11 cellular contexts compared by ENCODE assay signal in the genomic region with DNA sequence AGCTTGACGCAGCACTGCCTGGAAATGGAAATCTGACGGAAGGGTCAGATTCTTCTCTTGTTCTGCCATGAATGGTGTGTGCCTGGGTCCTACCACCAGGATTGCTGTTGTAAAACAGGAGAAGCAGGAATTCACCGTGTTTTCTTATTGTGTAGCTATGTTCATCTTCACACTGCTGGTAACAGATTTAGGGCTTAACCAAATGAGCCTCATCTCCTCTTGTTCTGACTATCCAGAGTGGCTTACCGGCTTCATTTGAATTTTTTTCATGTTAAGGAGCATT.
DNase-seq lines count a peak whose midpoint lies in the region; ATAC-seq and TF ChIP-seq lines count a peak whose summit lies in the region.
"Had no signal": no experiment of that assay in that cellular context is flagged by ENCODE, and none has a peak within 500 bp of the region (broad histone marks: within the 10 kb centered on the region; RNA-seq: fewer than 3 reads in every experiment).

No MANE protein-coding gene starts in this region.

- no peaks in the 10 kb centered on the region for H3K9me2 ChIP-seq in MM.1S (replicated peaks; ENCODE audit: insufficient read depth, low read length)
- H3K9me2 ChIP-seq in OCI-LY7 (ENCODE audit: insufficient read depth, low read length) = no peaks in the 10 kb centered on the region

- H3K27ac ChIP-seq in MM.1S (ENCODE audit: low read length) (no peak overlapping the region), OCI-LY7 (ENCODE audit: low read depth, low read length, poor library complexity, severe bottlenecking) (no peak overlapping the region)
- H3K27ac ChIP-seq: parathyroid adenoma had no signal

- DNase-seq in activated naive CD4-positive, alpha-beta T cell treated with anti-CD3 and anti-CD28 coated beads, Interleukin-2, amount 50 U/mL, for 72 hours (ENCODE audit: low spot score in 2 of 2) = no peak
- DNase-seq in activated naive CD4-positive, alpha-beta T cell (lab: John Stamatoyannopoulos, UW) = no peak
- DNase-seq in MM.1S (no peak), chondrocyte (ENCODE audit: low spot score) (no peak), OCI-LY7 (ENCODE audit: low spot score) (no peak)
- no peak for DNase-seq in stimulated activated naive B cell treated with anti-CD40 and anti-IgM and Interleukin-4, amounts not matched to agents 10 μg/mL and 1 μg/mL and 100 μg/mL, for 72 hours
- DNase-seq: aorta had no signal

- ATAC-seq in activated naive CD4-positive, alpha-beta T cell treated with anti-CD3 and anti-CD28 coated beads, Interleukin-2, amount 50 U/mL, for 72 hours = no peak
- no peak for ATAC-seq in stimulated activated naive B cell treated with anti-CD40 and anti-IgM and Interleukin-4, amounts not matched to agents 10 μg/mL and 1 μg/mL and 100 μg/mL, for 72 hours (replicated peaks)
- no peak for ATAC-seq in GM19397 (IDR thresholded peaks at IDR 0.05; ENCODE audit: unreplicated experiment)
- ATAC-seq in GM18873 (IDR thresholded peaks at IDR 0.05; ENCODE audit: low FRiP score, unreplicated experiment) = no peak

- no peaks in the 10 kb centered on the region for H3K9me3 ChIP-seq in MM.1S (replicated peaks; ENCODE audit: insufficient read depth, low read length)
- H3K9me3 ChIP-seq in OCI-LY7 (ENCODE audit: low read length) = no peaks in the 10 kb centered on the region

- H3K9me3 Mint-ChIP-seq in activated naive CD4-positive, alpha-beta T cell treated with anti-CD3 and anti-CD28 coated beads, Interleukin-2, amount 50 U/mL, for 72 hours = no peaks in the 10 kb centered on the region
- H3K9me3 Mint-ChIP-seq in chondrocyte (ENCODE audit: low read depth) = no peaks in the 10 kb centered on the region
- H3K9me3 Mint-ChIP-seq in stimulated activated naive B cell treated with anti-CD40 and anti-IgM and Interleukin-4, amounts not matched to agents 10 μg/mL and 1 μg/mL and 100 μg/mL, for 72 hours = no peaks in the 10 kb centered on the region

- H3K27me3 Mint-ChIP-seq in chondrocyte (ENCODE audit: low read depth) = no peaks in the 10 kb centered on the region
- H3K27me3 Mint-ChIP-seq in stimulated activated naive B cell treated with anti-CD40 and anti-IgM and Interleukin-4, amounts not matched to agents 10 μg/mL and 1 μg/mL and 100 μg/mL, for 72 hours = no peaks in the 10 kb centered on the region
- H3K27me3 Mint-ChIP-seq: B cell had no signal

- no peaks in the 10 kb centered on the region for H4K20me1 ChIP-seq in MM.1S (ENCODE audit: insufficient read depth, low read length)
- no peaks in the 10 kb centered on the region for H4K20me1 ChIP-seq in OCI-LY7 (ENCODE audit: insufficient read depth, low read length)

- H3F3A ChIP-seq in MM.1S (ENCODE audit: insufficient read depth, low read length) = no peaks in the 10 kb centered on the region; the same call in 1 of the 2 replicates

- peak overlapping the region; percentile 90 to 98 for H3K27ac Mint-ChIP-seq in activated naive CD4-positive, alpha-beta T cell treated with anti-CD3 and anti-CD28 coated beads, Interleukin-2, amount 50 U/mL, for 72 hours
- no peak overlapping the region for H3K27ac Mint-ChIP-seq in chondrocyte (ENCODE audit: unreplicated experiment)
- H3K27ac Mint-ChIP-seq in stimulated activated naive B cell treated with anti-CD40 and anti-IgM and Interleukin-4, amounts not matched to agents 10 μg/mL and 1 μg/mL and 100 μg/mL, for 72 hours = peak overlapping the region; percentile 9

- H3K4me1 Mint-ChIP-seq in chondrocyte (ENCODE audit: low read depth) = peaks cover 48% of the 10 kb centered on the region
- H3K4me1 Mint-ChIP-seq in stimulated activated naive B cell treated with anti-CD40 and anti-IgM and Interleukin-4, amounts not matched to agents 10 μg/mL and 1 μg/mL and 100 μg/mL, for 72 hours = peaks cover 18 to 38% of the 10 kb centered on the region in 2 donors

- H3K4me3 ChIP-seq in MM.1S (ENCODE audit: low read length) (no peak overlapping the region), OCI-LY7 (ENCODE audit: low read depth, low read length, poor library complexity, severe bottlenecking) (no peak overlapping the region)

- 0 out of 2 replicates have a peak, but pooled peaks have one; percentile 4 for TF ChIP-seq CTCF in MM.1S (IDR thresholded peaks at IDR 0.05; ENCODE audit: low read length)
- peak; percentile 60 for TF ChIP-seq CTCF in chondrocyte (IDR thresholded peaks at IDR 0.05)
- no peak for TF ChIP-seq CTCF in OCI-LY7 (conservative IDR thresholded peaks at IDR 0.05; ENCODE audit: low read length)

- H3K9ac ChIP-seq in MM.1S (ENCODE audit: low read length) = no peak overlapping the region
- H3K9ac ChIP-seq: parathyroid adenoma had no signal

- BruUV-seq in OCI-LY7 (replicated peaks; lab: Mats Ljungman, UMichigan) = no TSS peak

- POLR2A ChIA-PET in OCI-LY7 (lab: Charles Lee) = interaction anchor here (0.7 kb wide), 1 partner anchor 110 kb away, joined by 3 read pairs; no protein-coding TSS in a partner anchor

- CTCF ChIA-PET in OCI-LY7 (lab: Charles Lee; ENCODE audit: unreplicated experiment) = no interaction called here

- no peak overlapping the region for H3K4me2 ChIP-seq in MM.1S (ENCODE audit: low read depth, low read length)
- H3K4me2 ChIP-seq in OCI-LY7 (ENCODE audit: low read length) = no peak overlapping the region

- intact Hi-C loops in OCI-LY7 (cut with micrococcal nuclease; ENCODE audit: unreplicated experiment) = no loop called here

- H3K27me3 ChIP-seq in MM.1S (replicated peaks; ENCODE audit: insufficient read depth, low read length) = no peaks in the 10 kb centered on the region

- H3K36me3 ChIP-seq in MM.1S (replicated peaks; ENCODE audit: insufficient read depth, low read length) = no peaks in the 10 kb centered on the region; the same call in 1 of the 2 replicates
- H3K36me3 ChIP-seq in OCI-LY7 (ENCODE audit: insufficient read depth, low read length) = peaks cover 39% of the 10 kb centered on the region

- H3K79me2 ChIP-seq in MM.1S (ENCODE audit: low read length) = peaks cover under 1% of the 10 kb centered on the region; the same call in 1 of the 2 replicates
- H3K79me2 ChIP-seq in OCI-LY7 (ENCODE audit: insufficient read depth, low read depth, low read length) = no peaks in the 10 kb centered on the region
- H3K79me2 ChIP-seq: parathyroid adenoma had no signal

- peaks cover 63 to 81% of the 10 kb centered on the region in 2 donors for H3K36me3 Mint-ChIP-seq in activated naive CD4-positive, alpha-beta T cell treated with anti-CD3 and anti-CD28 coated beads, Interleukin-2, amount 50 U/mL, for 72 hours
- H3K36me3 Mint-ChIP-seq in chondrocyte (ENCODE audit: low read depth) = peaks cover 26% of the 10 kb centered on the region
- peaks cover 58 to 77% of the 10 kb centered on the region in 2 donors for H3K36me3 Mint-ChIP-seq in stimulated activated naive B cell treated with anti-CD40 and anti-IgM and Interleukin-4, amounts not matched to agents 10 μg/mL and 1 μg/mL and 100 μg/mL, for 72 hours

- H3K4me3 Mint-ChIP-seq in chondrocyte (ENCODE audit: unreplicated experiment) = no peak overlapping the region
- H3K4me3 Mint-ChIP-seq in stimulated activated naive B cell treated with anti-CD40 and anti-IgM and Interleukin-4, amounts not matched to agents 10 μg/mL and 1 μg/mL and 100 μg/mL, for 72 hours = no peak overlapping the region
- H3K4me3 Mint-ChIP-seq: B cell had no signal

- no peak overlapping the region for H2AFZ ChIP-seq in MM.1S (ENCODE audit: low read length)
- H2AFZ ChIP-seq in OCI-LY7 (ENCODE audit: low read length) = no peak overlapping the region
- H2AFZ ChIP-seq: parathyroid adenoma had no signal

- 0 out of 2 replicates have a peak, but pooled peaks cover 1% of the 10 kb centered on the region for H3K4me1 ChIP-seq in MM.1S (ENCODE audit: low read length)
- peaks cover 10% of the 10 kb centered on the region for H3K4me1 ChIP-seq in OCI-LY7 (ENCODE audit: insufficient read depth, low read length, poor library complexity, severe bottlenecking)
- H3K4me1 ChIP-seq: parathyroid adenoma had no signal
